11 cellular contexts compared by ENCODE assay signal in the genomic region with DNA sequence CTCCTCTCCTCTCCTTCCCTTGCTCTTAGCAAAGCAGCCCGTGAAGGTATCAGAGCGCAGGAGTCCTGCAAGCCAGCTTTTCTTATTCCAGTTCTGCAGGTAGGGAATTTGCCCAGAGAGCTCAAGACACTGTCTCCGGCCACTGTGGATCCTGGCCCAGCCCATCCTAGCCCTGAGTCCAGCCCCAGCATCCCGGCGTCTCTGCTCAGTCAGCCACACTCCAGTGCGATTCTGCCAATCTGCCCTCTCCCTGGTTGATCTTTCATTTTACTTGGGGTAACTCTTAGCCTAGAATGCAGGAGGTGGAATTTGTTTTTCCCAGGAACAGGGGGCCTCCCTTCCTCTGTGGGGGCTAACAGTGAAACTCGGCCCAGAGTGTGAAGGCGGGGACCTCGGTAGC.
DNase-seq lines count a peak whose midpoint lies in the region; ATAC-seq and TF ChIP-seq lines count a peak whose summit lies in the region.
"Had no signal": no experiment of that assay in that cellular context is flagged by ENCODE, and none has a peak within 500 bp of the region (broad histone marks: within the 10 kb centered on the region; RNA-seq: fewer than 3 reads in every experiment).

No MANE protein-coding gene starts in this region.

- no peak overlapping the region for H3K4me3 Mint-ChIP-seq in CD14-positive monocyte
- H3K4me3 Mint-ChIP-seq: B cell had no signal

- no peak for TF ChIP-seq CTCF in DND-41 (IDR thresholded peaks at IDR 0.05; ENCODE audit: borderline replicate concordance, extremely low read depth, low read length, poor library complexity, severe bottlenecking)
- no peak for TF ChIP-seq CTCF in CD14-positive monocyte (IDR thresholded peaks at IDR 0.05)

- no peak for ATAC-seq in DND-41 (ENCODE audit: insufficient read depth, low read depth)

- H3K36me3 ChIP-seq in DND-41 (ENCODE audit: insufficient read depth, low read length) (no peaks in the 10 kb centered on the region), SJCRH30 (no peaks in the 10 kb centered on the region), iPS-20b (ENCODE audit: insufficient read depth, low read depth, low read length) (no peaks in the 10 kb centered on the region)

- H3K4me1 ChIP-seq in DND-41 (ENCODE audit: insufficient read depth, low read length), result peaks cover 6% of the 10 kb centered on the region; the same call in 1 of the 2 replicates
- peaks cover 21% of the 10 kb centered on the region for H3K4me1 ChIP-seq in SJCRH30
- H3K4me1 ChIP-seq in iPS-20b (ENCODE audit: insufficient read depth, low read length), result peaks cover 19% of the 10 kb centered on the region

- peak overlapping the region; percentile 54; the same call in 1 of the 2 replicates for H3K27ac ChIP-seq in DND-41 (ENCODE audit: low read length)
- peak overlapping the region; percentile 92 for H3K27ac ChIP-seq in SJCRH30
- H3K27ac ChIP-seq in iPS-20b (ENCODE audit: low read length), result no peak overlapping the region
- H3K27ac ChIP-seq in skin epidermis, result peak overlapping the region in 12 of 21 experiments; percentile 34 to 84 (median 69)
- H3K27ac ChIP-seq: VCaP had no signal

- H3K9me3 ChIP-seq in DND-41 (ENCODE audit: insufficient read depth, low read length, severe bottlenecking) (no peaks in the 10 kb centered on the region), SJCRH30 (replicated peaks) (no peaks in the 10 kb centered on the region), iPS-20b (ENCODE audit: insufficient read depth, low read depth, low read length) (no peaks in the 10 kb centered on the region)

- DNase-seq in DND-41, result no peak
- peak in 1 of 2 experiments; percentile 48 for DNase-seq in SJCRH30
- no peak for DNase-seq in SKM-1 (lab: John Stamatoyannopoulos, UW; ENCODE audit: unreplicated experiment)
- no peak for DNase-seq in COR-L47 (lab: John Stamatoyannopoulos, UW)
- no peak for DNase-seq in NCI-H187 (lab: John Stamatoyannopoulos, UW)
- DNase-seq in CD14-positive monocyte (ENCODE audit: low spot score), result no peak
- DNase-seq: MV-4-11 had no signal

- H3K4me1 Mint-ChIP-seq in CD14-positive monocyte, result peaks cover 10% of the 10 kb centered on the region
- H3K4me1 Mint-ChIP-seq: B cell had no signal

- intact Hi-C loops in CD14-positive monocyte (cut with micrococcal nuclease), result no loop called here

- peak overlapping the region in 1 of 7 donors; percentile 28 for H3K27ac Mint-ChIP-seq in CD14-positive monocyte
- H3K27ac Mint-ChIP-seq: B cell had no signal

- H3K27me3 Mint-ChIP-seq in CD14-positive monocyte (ENCODE audit: low read depth in 3 of 3), result peaks cover 1 to 6% (median 2%) of the 10 kb centered on the region in 3 donors

- no peaks in the 10 kb centered on the region for H3K79me2 ChIP-seq in DND-41 (ENCODE audit: insufficient read depth, low read length)

- H3K9ac ChIP-seq in DND-41 (ENCODE audit: low read depth, low read length) (no peak overlapping the region), iPS-20b (ENCODE audit: low read depth, low read length) (peak overlapping the region; percentile 18; the same call in 1 of the 2 replicates)

- no peaks in the 10 kb centered on the region for H4K20me1 ChIP-seq in DND-41 (ENCODE audit: insufficient read depth, low read length)

- no peak overlapping the region for H3K4me2 ChIP-seq in DND-41 (ENCODE audit: insufficient read depth, low read length)

- H3K4me3 ChIP-seq in DND-41 (ENCODE audit: low read depth in 1 of 2, low read length in 2 of 2) (no peak overlapping the region), SJCRH30 (peak overlapping the region; percentile 43), iPS-20b (ENCODE audit: low read length) (no peak overlapping the region; the same call in 1 of the 2 replicates), skin epidermis (no peak overlapping the region)

- peaks cover 0 to 2% (median 0%) of the 10 kb centered on the region in 7 donors for H3K9me3 Mint-ChIP-seq in CD14-positive monocyte

- no peaks in the 10 kb centered on the region for H3K36me3 Mint-ChIP-seq in CD14-positive monocyte

- H2AFZ ChIP-seq in DND-41 (ENCODE audit: low read depth, low read length), result no peak overlapping the region

- H3K27me3 ChIP-seq in DND-41 (ENCODE audit: insufficient read depth, low read length, poor library complexity) (no peaks in the 10 kb centered on the region), SJCRH30 (no peaks in the 10 kb centered on the region), iPS-20b (ENCODE audit: insufficient read depth, low read length) (peaks cover 19% of the 10 kb centered on the region; the same call in 1 of the 2 replicates)
